Comparison of ENCODE assay signal across 12 cellular contexts in genomic region chr12:116538076-116538591, GRCh38. TPM values are rescaled to one million over a fixed set of nuclear protein-coding genes. Genes with fewer than 3 reads are reported as not detected.
A peak's percentile ranks its signal among the peaks of the same experiment; 100 is the strongest.
DNase-seq lines count a peak whose midpoint lies in the region; ATAC-seq, FAIRE-seq and TF ChIP-seq lines count a peak whose summit lies in the region.
"Had no signal": no experiment of that assay in that cellular context is flagged by ENCODE, and none has a peak within 500 bp of the region (broad histone marks: within the 10 kb centered on the region; RNA-seq: fewer than 3 reads in every experiment).

No MANE protein-coding gene starts in this region.

- no peak for TF ChIP-seq POLR2A in tibial nerve (IDR thresholded peaks at IDR 0.05)

- H3F3A ChIP-seq in PC-3 (ENCODE audit: low read length, unreplicated experiment) = peaks cover 4% of the 10 kb centered on the region

- H3K79me1 ChIP-seq in mesendoderm (ENCODE audit: low read length) = no peaks in the 10 kb centered on the region

- H3K9ac ChIP-seq in mesendoderm (ENCODE audit: low read length) (no peak overlapping the region), PC-3 (ENCODE audit: low read length) (no peak overlapping the region)
- H3K9ac ChIP-seq: neural progenitor cell had no signal

- CTCF ChIA-PET in PC-3 (lab: Charles Lee) = no interaction called here

- no peaks in the 10 kb centered on the region for H4K20me1 ChIP-seq in PC-3 (ENCODE audit: low read length)

- ATAC-seq in GM21528 (IDR thresholded peaks at IDR 0.05; ENCODE audit: low FRiP score, unreplicated experiment) (peak; percentile 59), HG03457 (IDR thresholded peaks at IDR 0.05; ENCODE audit: unreplicated experiment) (peak; percentile 55), PC-3 (no peak)
- ATAC-seq: gastroesophageal sphincter had no signal

- no CpG with 5 or more reads among the region's 1 CpG for WGBS in mesendoderm (ENCODE audit: extremely low coverage, insufficient coverage, low lambda C conversion rate)
- WGBS in tibial nerve, 2 donors = 49 to 60% methylated on average over 1 of the region's 1 CpG

- peak; percentile 79 for FAIRE-seq in GM18507 (lab: Jason Lieb, UNC)

- H3K4ac ChIP-seq in mesendoderm (ENCODE audit: low read depth, low read length) = peak overlapping the region; percentile 18

- H3K36me3 ChIP-seq in mesendoderm (ENCODE audit: control insufficient read depth, insufficient read depth, low read length) (no peaks in the 10 kb centered on the region), PC-3 (ENCODE audit: low read depth, low read length) (no peaks in the 10 kb centered on the region), tibial nerve (no peaks in the 10 kb centered on the region)
- H3K36me3 ChIP-seq: gastroesophageal sphincter, neural progenitor cell had no signal

- H3K23ac ChIP-seq in mesendoderm (ENCODE audit: low read length) = no peak overlapping the region

- DNase-seq in GM18507 (ENCODE audit: extremely low spot score, insufficient read length, low read depth) = no peak
- no peak for DNase-seq in mesendoderm
- DNase-seq in PC-3 = no peak
- DNase-seq in posterior vena cava (ENCODE audit: low spot score) = no peak
- DNase-seq in NCI-H1694 treated with DMSO at 0.1 percent for 48 hours (lab: John Stamatoyannopoulos, UW) = no peak
- DNase-seq in tibial nerve (ENCODE audit: low spot score in 2 of 2) = no peak
- DNase-seq: activated naive CD4-positive, alpha-beta T cell treated with anti-CD3 and anti-CD28 coated beads, Interleukin-2, amount 50 U/mL, for 16 hours had no signal

- no peak overlapping the region for H3K56ac ChIP-seq in mesendoderm (ENCODE audit: low read length)

- no peak overlapping the region for H2BK120ac ChIP-seq in mesendoderm (ENCODE audit: low read depth, low read length)

- TF ChIP-seq CTCF in PC-3 (conservative IDR thresholded peaks at IDR 0.05; ENCODE audit: low read depth, low read length) (no peak), tibial nerve (IDR thresholded peaks at IDR 0.05) (no peak)

- no peaks in the 10 kb centered on the region for H3K9me2 ChIP-seq in PC-3 (replicated peaks; ENCODE audit: low read length)

- no peak overlapping the region for H4K8ac ChIP-seq in mesendoderm (ENCODE audit: low read depth, low read length)

- H3K4me3 ChIP-seq in mesendoderm (ENCODE audit: low read length) (no peak overlapping the region), PC-3 (ENCODE audit: low read length) (no peak overlapping the region), tibial nerve (no peak overlapping the region)
- H3K4me3 ChIP-seq: gastroesophageal sphincter, neural progenitor cell, SK-N-MC had no signal

- H3K27ac ChIP-seq in mesendoderm (ENCODE audit: low read depth, low read length) (no peak overlapping the region), PC-3 (ENCODE audit: low read length) (no peak overlapping the region), tibial nerve (peak overlapping the region in 2 of 4 donors; percentile 59 to 89)
- H3K27ac ChIP-seq: neural progenitor cell, SK-N-MC had no signal

- no peak overlapping the region for H2AFZ ChIP-seq in PC-3 (ENCODE audit: low read length)
- H2AFZ ChIP-seq: neural progenitor cell had no signal

- BruUV-seq in PC-3 (replicated peaks; lab: Mats Ljungman, UMichigan) = no TSS peak

- H3K27me3 ChIP-seq in mesendoderm (ENCODE audit: insufficient read depth, low read length, poor library complexity) = no peaks in the 10 kb centered on the region
- H3K27me3 ChIP-seq in PC-3 (ENCODE audit: low read length) = no peaks in the 10 kb centered on the region
- H3K27me3 ChIP-seq in tibial nerve = no peaks in the 10 kb centered on the region
- H3K27me3 ChIP-seq: gastroesophageal sphincter, neural progenitor cell had no signal

- H3K4me2 ChIP-seq in mesendoderm (ENCODE audit: low read length) (no peak overlapping the region), PC-3 (ENCODE audit: low read length) (no peak overlapping the region)
- H3K4me2 ChIP-seq: neural progenitor cell had no signal

- H3K18ac ChIP-seq in mesendoderm (ENCODE audit: low read length) = no peak overlapping the region

- no peak overlapping the region for H2BK5ac ChIP-seq in mesendoderm (ENCODE audit: low read length)

- no peaks in the 10 kb centered on the region for H3K9me3 ChIP-seq in PC-3 (ENCODE audit: low read length)
- H3K9me3 ChIP-seq in tibial nerve = no peaks in the 10 kb centered on the region
- H3K9me3 ChIP-seq: gastroesophageal sphincter had no signal

- no peak for TF ChIP-seq EP300 in tibial nerve (IDR thresholded peaks at IDR 0.05)

- H4K5ac ChIP-seq in mesendoderm (ENCODE audit: low read length) = no peak overlapping the region

- intact Hi-C loops in PC-3 (cut with micrococcal nuclease) = no loop called here
- intact Hi-C loops in posterior vena cava (cut with DNase I) = loop anchor here in 1 of 2 donors (10.0 kb wide), 1 partner anchor 243 kb away; no protein-coding TSS in a partner anchor

- H2AK5ac ChIP-seq in mesendoderm (ENCODE audit: low read length) = peak overlapping the region; percentile 64

- no peak overlapping the region for H2BK15ac ChIP-seq in mesendoderm (replicated peaks; ENCODE audit: low read depth)

- POLR2A ChIA-PET in PC-3 (lab: Charles Lee; ENCODE audit: unreplicated experiment) = no interaction called here

- H3K79me2 ChIP-seq in mesendoderm (ENCODE audit: control insufficient read depth, insufficient read depth, low read length) = no peaks in the 10 kb centered on the region
- no peaks in the 10 kb centered on the region for H3K79me2 ChIP-seq in PC-3 (ENCODE audit: low read length)

- H3K4me1 ChIP-seq in mesendoderm (ENCODE audit: control insufficient read depth, low read depth, low read length) (peaks cover 10% of the 10 kb centered on the region), PC-3 (ENCODE audit: insufficient read depth, low read length) (peaks cover 33% of the 10 kb centered on the region), tibial nerve (peaks cover 0 to 62% (median 28%) of the 10 kb centered on the region in 4 donors)

RNA-seq across cellular contexts. Expression of gene MAP1LC3B2, which starts 21.0 kb away (rescaled TPM):
- 0.20 TPM for polyA plus RNA-seq in mesendoderm (2013, experiment 1 of 2)
- polyA plus RNA-seq in mesendoderm (2013, experiment 2 of 2) = not detected
- total RNA-seq in PC-3 (2014; rRNA removed) = not detected in 2 replicates
- 1 to 10 TPM in 1 of 2 donors, not detected in 1; 1.8 TPM for total RNA-seq in posterior vena cava
- 1 to 10 TPM in 1 of 4 donors, under 1 TPM in 1, not detected in 2; 0.98 to 1.7 TPM for total RNA-seq in tibial nerve
